8 cellular contexts compared by ENCODE assay signal in genomic region chr3:156676467-156677119, GRCh38. TPM values are rescaled to one million over a fixed set of nuclear protein-coding genes. Genes with fewer than 3 reads are reported as not detected.
DNase-seq lines count a peak whose midpoint lies in the region; ATAC-seq and TF ChIP-seq lines count a peak whose summit lies in the region.

No MANE protein-coding gene starts in this region.

- DNase-seq in GM06990 (ENCODE audit: extremely low read depth, insufficient read length) = no peak
- peak; percentile 41 for DNase-seq in NCI-H69 (lab: John Stamatoyannopoulos, UW)
- DNase-seq in ovary = no peak
- DNase-seq in NCI-H446 treated with DMSO at 0.1 percent for 48 hours (lab: John Stamatoyannopoulos, UW) = no peak

- no peak for ATAC-seq in GM19351 (IDR thresholded peaks at IDR 0.05; ENCODE audit: unreplicated experiment)
- no peak for ATAC-seq in GM21528 (IDR thresholded peaks at IDR 0.05; ENCODE audit: low FRiP score, unreplicated experiment)
- ATAC-seq in HG02938 (IDR thresholded peaks at IDR 0.05; ENCODE audit: unreplicated experiment) = no peak

- H3K4me1 ChIP-seq in ectodermal cell (ENCODE audit: control insufficient read depth, insufficient read depth, low read length) (peaks cover 4% of the 10 kb centered on the region), ovary (ENCODE audit: insufficient read depth) (peaks cover 8% of the 10 kb centered on the region)

- H3K4me3 ChIP-seq in GM06990 (replicated peaks; ENCODE audit: low read depth, low read length) = peak overlapping the region; percentile 75
- H3K4me3 ChIP-seq in ectodermal cell (ENCODE audit: insufficient read depth, low read depth, low read length) = peak overlapping the region; percentile 53
- peak overlapping the region; percentile 77 for H3K4me3 ChIP-seq in ovary

- 91 to 92% methylated on average over 2 to 4 of the region's 4 CpGs for WGBS in ectodermal cell, 2 experiments
- WGBS in ovary, 3 donors = 81 to 92% (median 90%) methylated on average over 4 of the region's 4 CpGs

- peaks cover 9% of the 10 kb centered on the region for H3K36me3 ChIP-seq in GM06990 (ENCODE audit: control insufficient read depth, insufficient read depth, low read length)
- H3K36me3 ChIP-seq in ectodermal cell (ENCODE audit: control insufficient read depth, insufficient read depth, low read length) = no peaks in the 10 kb centered on the region
- no peaks in the 10 kb centered on the region for H3K36me3 ChIP-seq in ovary

- TF ChIP-seq EP300 in ovary (IDR thresholded peaks at IDR 0.05) = no peak

- intact Hi-C loops in ovary (cut with DNase I) = loop anchor here (5.0 to 10.0 kb wide), 7 partner anchors 134 to 468 kb away; partner anchors contain the start of gene LEKR1 (in 1 of the 4)

- no peak overlapping the region for H3K27ac ChIP-seq in ectodermal cell (ENCODE audit: insufficient read depth, low read depth, low read length, poor library complexity, severe bottlenecking)
- H3K27ac ChIP-seq in ovary = no peak overlapping the region

- no peak for TF ChIP-seq POLR2A in ovary (IDR thresholded peaks at IDR 0.05)

- TF ChIP-seq CTCF in GM06990 (IDR thresholded peaks at IDR 0.05; ENCODE audit: insufficient read depth, low read length, poor library complexity, severe bottlenecking) (no peak), ovary (IDR thresholded peaks at IDR 0.05) (no peak)

- H3K27me3 ChIP-seq in GM06990 (replicated peaks; ENCODE audit: control insufficient read depth, insufficient read depth, low read length) (no peaks in the 10 kb centered on the region), ectodermal cell (ENCODE audit: control insufficient read depth, insufficient read depth, low read length, poor library complexity, severe bottlenecking) (peaks cover 9% of the 10 kb centered on the region), ovary (no peaks in the 10 kb centered on the region)

- H3K9me3 ChIP-seq in ectodermal cell (ENCODE audit: control insufficient read depth, low read length) (no peaks in the 10 kb centered on the region), ovary (no peaks in the 10 kb centered on the region)

RNA-seq across cellular contexts. Expression of gene TIPARP, which starts 2.2 kb away (rescaled TPM):
- 7.1 TPM for polyA plus RNA-seq in ectodermal cell (2013, experiment 1 of 4)
- polyA plus RNA-seq in ectodermal cell (2013, experiment 2 of 4) = 6.3 TPM
- 5.4 TPM for polyA plus RNA-seq in ectodermal cell (2013, experiment 3 of 4)
- polyA plus RNA-seq in ectodermal cell (2013, experiment 4 of 4) = 6.8 TPM
- total RNA-seq in ovary = 100 to 1,000 TPM in 2 of 7 donors, 10 to 100 TPM in 5; 26.3 to 109 (median 48.7) TPM
- polyA plus RNA-seq in ovary = 10 to 100 TPM; 11.3 to 21.4 TPM
